12 cellular contexts compared by ENCODE assay signal in the genomic region with DNA sequence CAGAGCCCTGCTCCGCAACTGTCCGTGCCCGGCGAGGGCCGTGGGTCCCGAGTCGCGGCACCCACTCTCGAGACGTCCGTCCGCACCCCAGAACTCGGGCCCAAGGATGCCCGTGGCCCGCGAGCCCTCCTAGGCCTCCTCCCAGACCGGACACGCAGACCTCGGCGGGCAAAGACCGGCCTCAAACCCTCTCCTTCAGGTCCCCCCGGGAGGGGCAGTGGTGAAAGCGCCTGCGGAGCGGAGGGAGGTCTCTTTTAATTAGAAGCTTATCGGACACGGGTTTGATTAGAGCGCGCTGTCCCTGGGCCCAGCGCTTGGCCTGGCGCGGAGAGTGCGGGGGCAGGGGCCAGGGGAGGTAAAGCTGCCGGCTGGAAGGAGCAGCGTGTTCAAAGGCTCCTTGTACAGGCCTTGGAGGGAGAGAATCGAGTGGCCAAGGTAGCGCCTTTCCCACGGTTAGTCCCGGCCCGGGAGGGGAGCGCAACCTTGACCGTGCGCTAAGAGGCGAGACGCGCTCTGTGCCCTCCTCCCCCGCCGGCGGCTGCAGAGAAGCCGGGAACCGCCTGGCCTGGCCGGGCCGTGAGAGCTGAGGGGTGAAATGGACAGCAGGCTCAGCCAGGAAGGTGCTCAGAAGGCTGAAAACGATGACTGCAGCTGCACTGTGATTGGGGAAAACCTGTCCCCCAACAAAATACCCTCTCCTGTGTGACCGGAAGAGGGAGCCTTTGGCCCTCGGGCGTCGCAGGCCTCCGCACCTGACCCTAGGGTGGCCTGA. TPM values are rescaled to one million over a fixed set of nuclear protein-coding genes. Genes with fewer than 3 reads are reported as not detected.
DNase-seq lines count a peak whose midpoint lies in the region; ATAC-seq, FAIRE-seq and TF ChIP-seq lines count a peak whose summit lies in the region.
"Had no signal": no experiment of that assay in that cellular context is flagged by ENCODE, and none has a peak within 500 bp of the region (broad histone marks: within the 10 kb centered on the region; RNA-seq: fewer than 3 reads in every experiment).

No MANE protein-coding gene starts in this region.

- TF ChIP-seq POLR2A in tibial nerve (IDR thresholded peaks at IDR 0.05) = no peak

- WGBS in HUES64 = 2% methylated on average over 59 of the region's 59 CpGs
- 14 to 15% methylated on average over 51 to 54 of the region's 59 CpGs for WGBS in tibial nerve, 2 donors

- H3K27ac ChIP-seq in HUES64 (ENCODE audit: low read depth, low read length) (no peak overlapping the region), tibial nerve (no peak overlapping the region)

- H3K36me3 ChIP-seq in HUES64 (ENCODE audit: insufficient read depth, low read length) (no peaks in the 10 kb centered on the region), mucosa of descending colon (ENCODE audit: low read depth) (no peaks in the 10 kb centered on the region), tibial nerve (no peaks in the 10 kb centered on the region)

- peak; percentile 26 for ATAC-seq in mucosa of descending colon
- ATAC-seq: activated T-cell treated with anti-CD3 and anti-CD28 coated beads, Interleukin-2, amount 50 U/mL, for 4 hours; sciatic nerve had no signal

- H3K9ac ChIP-seq in HUES64 (ENCODE audit: low read depth, low read length) = no peak overlapping the region

- peaks cover 0 to 31% (median 18%) of the 10 kb centered on the region in 7 donors for H3K9me3 Mint-ChIP-seq in CD14-positive monocyte
- H3K9me3 Mint-ChIP-seq: activated T-cell treated with anti-CD3 and anti-CD28 coated beads, Interleukin-2, amount 50 U/mL, for 4 hours had no signal

- TF ChIP-seq EP300 in tibial nerve (IDR thresholded peaks at IDR 0.05) = no peak

- H3K4me3 Mint-ChIP-seq in CD14-positive monocyte = peak overlapping the region in 1 of 2 donors; percentile 73
- H3K4me3 Mint-ChIP-seq: activated T-cell treated with anti-CD3 and anti-CD28 coated beads, Interleukin-2, amount 50 U/mL, for 4 hours had no signal

- TF ChIP-seq CTCF in CD14-positive monocyte (IDR thresholded peaks at IDR 0.05) (peak; percentile 15), epithelial cell of proximal tubule (conservative IDR thresholded peaks at IDR 0.05; ENCODE audit: low read depth, low read length) (peak; percentile 37), mucosa of descending colon (IDR thresholded peaks at IDR 0.05) (no peak), tibial nerve (IDR thresholded peaks at IDR 0.05) (no peak), GM10248 (IDR thresholded peaks at IDR 0.05; ENCODE audit: control extremely low read depth, extremely low read depth, low read depth, missing control alignments) (no peak)

- H3K4me3 ChIP-seq in HUES64 (ENCODE audit: low read length) (peak overlapping the region; percentile 41), epithelial cell of proximal tubule (ENCODE audit: low read depth, low read length) (no peak overlapping the region), mucosa of descending colon (no peak overlapping the region), tibial nerve (no peak overlapping the region)

- FAIRE-seq in HTR-8/SVneo (lab: Jason Lieb, UNC) = no peak

- H3K27me3 Mint-ChIP-seq in CD14-positive monocyte (ENCODE audit: low read depth in 3 of 3) = peaks cover 91 to 99% (median 95%) of the 10 kb centered on the region in 3 donors

- CTCF ChIA-PET in GM10248 (lab: Yijun Ruan, JAX) = interaction anchor here (1.0 to 1.3 kb wide), 2 partner anchors 9 to 10 kb away, joined by 4 read pairs; no protein-coding TSS in a partner anchor

- H3K27ac Mint-ChIP-seq in CD14-positive monocyte = no peak overlapping the region

- intact Hi-C loops in CD14-positive monocyte (cut with micrococcal nuclease) = no loop called here
- intact Hi-C loops in mucosa of descending colon (cut with DNase I, micrococcal nuclease) = no loop called here

- H3K4me1 ChIP-seq in HUES64 (ENCODE audit: insufficient read depth, low read length) (peaks cover 11% of the 10 kb centered on the region; the same call in 1 of the 2 replicates), mucosa of descending colon (ENCODE audit: low read depth) (peaks cover 14% of the 10 kb centered on the region), tibial nerve (peaks cover 0 to 66% (median 7%) of the 10 kb centered on the region in 4 donors)

- no peak for DNase-seq in CD14-positive monocyte (ENCODE audit: low spot score)
- DNase-seq in epithelial cell of proximal tubule (ENCODE audit: low read depth) = no peak
- DNase-seq in mucosa of descending colon = no peak
- DNase-seq in tibial nerve (ENCODE audit: low spot score in 2 of 2) = no peak
- no peak for DNase-seq in GM10248 (ENCODE audit: extremely low spot score)
- DNase-seq in putamen (ENCODE audit: low spot score) = no peak
- no peak for DNase-seq in HTR-8/SVneo (ENCODE audit: insufficient read length, low spot score)
- DNase-seq: activated T-cell treated with anti-CD3 and anti-CD28 coated beads, Interleukin-2, amount 50 U/mL, for 4 hours; cerebellar nuclear complex; NCI-H2171 had no signal

- H3K9me3 ChIP-seq in HUES64 (ENCODE audit: insufficient read depth, low read depth, low read length) (no peaks in the 10 kb centered on the region), mucosa of descending colon (no peaks in the 10 kb centered on the region), tibial nerve (no peaks in the 10 kb centered on the region)

- POLR2A ChIA-PET in GM10248 (lab: Yijun Ruan, JAX) = no interaction called here

- peaks cover 3% of the 10 kb centered on the region in 2 donors for H3K36me3 Mint-ChIP-seq in CD14-positive monocyte

- H3K27me3 ChIP-seq in HUES64 (ENCODE audit: insufficient read depth, low read length) (peaks cover 100% of the 10 kb centered on the region), tibial nerve (peaks cover 2 to 100% of the 10 kb centered on the region in 2 donors)

- peaks cover 35% of the 10 kb centered on the region for H3K4me1 Mint-ChIP-seq in CD14-positive monocyte

RNA-seq across cellular contexts. Expression of gene WT1, which starts 4.6 kb away (rescaled TPM):
- not detected for polyA plus RNA-seq in CD14-positive monocyte
- 0.10 TPM for polyA plus RNA-seq in HUES64 (2013, experiment 1 of 2)
- not detected for polyA plus RNA-seq in HUES64 (2013, experiment 2 of 2)
- total RNA-seq in epithelial cell of proximal tubule (3.0 and 10.6 TPM in 2 replicates), mucosa of descending colon (under 1 TPM in 2 of 3 donors, not detected in 1; 0.09 to 0.57 TPM), tibial nerve (not detected)

Comparison
In these comparisons a context has a peak if more than half of its experiments do, and no peak if none do; other contexts are left out.
1. CTCF ChIP-seq: peak in CD14-positive monocyte (single experiment) and epithelial cell of proximal tubule (single experiment); none in mucosa of descending colon (single experiment), tibial nerve (0 of 5) and GM10248 (single experiment).